In genomic region chr12:42166501-42166900, GRCh38 we compare ENCODE assay signal across 21 cellular contexts. TPM values are rescaled to one million over a fixed set of nuclear protein-coding genes. Genes with fewer than 3 reads are reported as not detected.
DNase-seq lines count a peak whose midpoint lies in the region; ATAC-seq and TF ChIP-seq lines count a peak whose summit lies in the region.
"Had no signal": no experiment of that assay in that cellular context is flagged by ENCODE, and none has a peak within 500 bp of the region (broad histone marks: within the 10 kb centered on the region; RNA-seq: fewer than 3 reads in every experiment).

No MANE protein-coding gene starts in this region.

- peaks cover 26% of the 10 kb centered on the region for H3K4me1 ChIP-seq in adipocyte (ENCODE audit: control insufficient read depth, insufficient read depth, low read length)
- H3K4me1 ChIP-seq: SJCRH30, upper lobe of left lung had no signal

- intact Hi-C loops in left cardiac atrium (cut with DNase I): no loop called here

- no peaks in the 10 kb centered on the region for H3K9me3 ChIP-seq in adipocyte (ENCODE audit: control insufficient read depth, low read length)
- H3K9me3 ChIP-seq: SJCRH30, upper lobe of left lung had no signal

- no peaks in the 10 kb centered on the region for H3K27me3 ChIP-seq in adipocyte (replicated peaks; ENCODE audit: control insufficient read depth, insufficient read depth, low read length)
- H3K27me3 ChIP-seq: SJCRH30, upper lobe of left lung had no signal

- DNase-seq in AG09309 (ENCODE audit: low read depth) (peak; percentile 40), GM03348 (ENCODE audit: low spot score) (peak; percentile 65), adipocyte (ENCODE audit: low read depth) (no peak), iris pigment epithelial cell (ENCODE audit: low read depth) (peak; percentile 27), coronary artery (ENCODE audit: low spot score) (no peak), left cardiac atrium (no peak)
- DNase-seq: activated CD4-positive, alpha-beta memory T cell treated with anti-CD3 and anti-CD28 coated beads, Interleukin-2, amount 10 ng/mL, durations not matched to agents 7 days and 5 days; activated effector memory CD4-positive, alpha-beta T cell treated with Interleukin-2 at 50 U/mL for 16 hours; activated naive CD8-positive, alpha-beta T cell treated with anti-CD3 and anti-CD28 coated beads, Interleukin-2, amount 50 U/mL, for 24 hours; effector CD4-positive, alpha-beta T cell; foreskin melanocyte; NCI-H1436; NCI-H2081 treated with DMSO at 0.1 percent for 48 hours; NCI-H345; right cardiac atrium; SJCRH30; stimulated activated CD4-positive, alpha-beta T cell treated with anti-CD3 and anti-CD28 coated beads, Interleukin-2, amount 100 ng/mL, for 48 hours; upper lobe of left lung had no signal

- H3K4me3 ChIP-seq in AG09309 (ENCODE audit: control insufficient read depth, low read depth, low read length): no peak overlapping the region
- H3K4me3 ChIP-seq in adipocyte (ENCODE audit: low read length): no peak overlapping the region
- H3K4me3 ChIP-seq in coronary artery: no peak overlapping the region
- H3K4me3 ChIP-seq: SJCRH30, upper lobe of left lung had no signal

- peaks cover 5% of the 10 kb centered on the region for H3K36me3 ChIP-seq in adipocyte (ENCODE audit: control insufficient read depth, insufficient read depth, low read length, severe bottlenecking)
- H3K36me3 ChIP-seq: SJCRH30 had no signal

- ATAC-seq in GM21576 (IDR thresholded peaks at IDR 0.05; ENCODE audit: unreplicated experiment) (no peak), left cardiac atrium (no peak)
- ATAC-seq: activated CD4-positive, CD25-positive, alpha-beta regulatory T cell treated with anti-CD3 and anti-CD28 coated beads, Interleukin-2, amount 50 U/mL, for 24 hours; activated naive CD8-positive, alpha-beta T cell treated with anti-CD3 and anti-CD28 coated beads, Interleukin-2, amount 50 U/mL, for 24 hours; right cardiac atrium; stimulated activated memory B cell treated with anti-CD40 and anti-IgM and Interleukin-4, amounts not matched to agents 10 μg/mL and 1 μg/mL and 100 μg/mL, for 72 hours had no signal

- H3K27ac ChIP-seq in coronary artery: no peak overlapping the region
- H3K27ac ChIP-seq: SJCRH30, upper lobe of left lung had no signal

- H3K9ac ChIP-seq in adipocyte (ENCODE audit: low read length): peak overlapping the region; percentile 37

- TF ChIP-seq CTCF in AG09309 (IDR thresholded peaks at IDR 0.05; ENCODE audit: control insufficient read depth, insufficient read depth, low read depth, low read length, missing control alignments) (no peak), coronary artery (IDR thresholded peaks at IDR 0.05) (no peak)

RNA-seq across cellular contexts. Expression of gene GXYLT1, which starts 21.8 kb away (rescaled TPM):
- total RNA-seq in left cardiac atrium: 1 to 10 TPM; 6.3 to 6.4 TPM

Comparison
In these comparisons a context has a peak if more than half of its experiments do, and no peak if none do; other contexts are left out.
1. DNase-seq: peak in AG09309 (single experiment), GM03348 (single experiment) and iris pigment epithelial cell (single experiment); none in adipocyte (single experiment), coronary artery (single experiment) and left cardiac atrium (single experiment).